8 cellular contexts compared by ENCODE assay signal in the genomic region with DNA sequence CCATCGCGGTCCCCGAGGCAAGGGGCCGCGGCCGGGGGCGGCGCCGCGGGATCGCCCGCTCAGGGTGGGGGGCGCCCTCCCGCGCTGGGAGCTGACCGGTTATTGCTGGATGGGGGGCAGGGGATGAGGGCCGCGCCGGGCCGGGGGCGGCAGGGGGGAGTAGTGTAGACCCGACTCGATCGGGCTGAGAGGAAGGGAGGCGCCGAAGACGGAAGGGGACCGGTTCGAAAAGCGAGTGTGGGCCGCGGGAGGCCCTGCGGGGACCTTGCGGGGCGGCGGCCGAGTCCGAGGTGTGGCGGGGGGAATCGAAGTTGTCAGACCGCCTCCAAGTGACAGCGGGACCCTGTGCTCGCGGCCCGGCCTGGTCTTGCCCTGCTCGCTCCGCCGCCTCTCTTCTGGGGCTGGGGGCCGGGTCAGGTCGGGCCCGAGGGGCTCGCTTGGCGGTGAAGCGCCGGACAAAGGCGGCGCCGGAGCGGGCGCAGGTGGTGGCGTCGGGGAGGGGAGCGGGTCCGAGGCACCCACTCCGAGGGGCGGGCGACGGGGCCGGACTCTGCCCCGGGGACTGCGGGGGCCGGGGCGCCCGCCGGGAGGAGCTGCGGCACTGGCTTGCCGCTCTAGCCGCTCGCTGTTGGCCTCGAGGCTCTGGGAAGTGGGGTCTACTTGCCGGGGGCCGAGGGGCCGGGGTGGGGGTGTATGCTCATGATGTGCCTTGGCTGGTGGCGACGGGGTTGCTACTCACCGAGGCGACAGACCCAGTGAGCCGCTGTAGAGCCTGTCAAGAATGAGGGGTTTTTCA. TPM values are rescaled to one million over a fixed set of nuclear protein-coding genes. Genes with fewer than 3 reads are reported as not detected.
DNase-seq lines count a peak whose midpoint lies in the region; ATAC-seq and TF ChIP-seq lines count a peak whose summit lies in the region.

No MANE protein-coding gene starts in this region.

- H3K4me1 ChIP-seq in Peyer's patch (peaks cover 7 to 58% (median 13%) of the 10 kb centered on the region in 4 donors), mucosa of descending colon (ENCODE audit: low read depth) (peaks cover 34% of the 10 kb centered on the region), aorta (ENCODE audit: control insufficient read depth in 1 of 2, insufficient read depth in 2 of 2, low read length in 2 of 2) (peaks cover 0 to 2% of the 10 kb centered on the region in 2 donors)

- H3K4me3 ChIP-seq in Peyer's patch (peak overlapping the region; percentile 87 to 99 (median 96)), mucosa of descending colon (peak overlapping the region; percentile 87), aorta (ENCODE audit: low read length in 2 of 2) (peak overlapping the region; percentile 91 to 97)

- peaks cover 51% of the 10 kb centered on the region for H3K27me3 Mint-ChIP-seq in T-helper 2 cell treated with Interferon-gamma antibody and Interleukin-4, amounts not matched to agents 5 μg/mL and 100 μg/mL, for 36 hours (ENCODE audit: low read depth)
- peaks cover 7% of the 10 kb centered on the region for H3K27me3 Mint-ChIP-seq in chondrocyte (ENCODE audit: low read depth)

- H3K9me3 ChIP-seq in Peyer's patch (no peaks in the 10 kb centered on the region), mucosa of descending colon (no peaks in the 10 kb centered on the region), aorta (ENCODE audit: control insufficient read depth, low read length) (no peaks in the 10 kb centered on the region)

- H3K36me3 ChIP-seq in Peyer's patch (no peaks in the 10 kb centered on the region), mucosa of descending colon (ENCODE audit: low read depth) (no peaks in the 10 kb centered on the region), aorta (ENCODE audit: control insufficient read depth in 1 of 2, insufficient read depth in 2 of 2, low read length in 1 of 2) (no peaks in the 10 kb centered on the region)

- DNase-seq in T-helper 2 cell treated with Interferon-gamma antibody and Interleukin-4, amounts not matched to agents 5 μg/mL and 100 μg/mL, for 36 hours (ENCODE audit: low spot score): peak; percentile 17
- DNase-seq in T-helper 2 cell (no peak), Peyer's patch (peak in 2 of 3 donors; percentile 18 to 68), chondrocyte (ENCODE audit: low spot score) (no peak), mucosa of descending colon (peak in 2 of 3 donors; percentile 63 to 68), aorta (no peak)

- intact Hi-C loops in mucosa of descending colon (cut with DNase I, micrococcal nuclease): no loop called here
- intact Hi-C loops in aorta (cut with DNase I): loop anchor here in 1 of 2 donors (5.0 to 10.0 kb wide), 2 partner anchors 65 to 123 kb away; a partner anchor contains a TSS

- H3K27ac Mint-ChIP-seq in T-helper 2 cell treated with Interferon-gamma antibody and Interleukin-4, amounts not matched to agents 5 μg/mL and 100 μg/mL, for 36 hours: peak overlapping the region; percentile 57
- H3K27ac Mint-ChIP-seq in chondrocyte (ENCODE audit: unreplicated experiment): peak overlapping the region; percentile 59

- ATAC-seq in mucosa of descending colon (peak; percentile 3), aorta (ENCODE audit: low FRiP score) (no peak), GM19452 (IDR thresholded peaks at IDR 0.05; ENCODE audit: unreplicated experiment) (no peak), HG02981 (IDR thresholded peaks at IDR 0.05; ENCODE audit: unreplicated experiment) (no peak)

- peaks cover 9% of the 10 kb centered on the region for H3K36me3 Mint-ChIP-seq in T-helper 2 cell treated with Interferon-gamma antibody and Interleukin-4, amounts not matched to agents 5 μg/mL and 100 μg/mL, for 36 hours (ENCODE audit: low read depth)
- no peaks in the 10 kb centered on the region for H3K36me3 Mint-ChIP-seq in chondrocyte (ENCODE audit: low read depth)

- no peaks in the 10 kb centered on the region for H3K9me3 Mint-ChIP-seq in T-helper 2 cell treated with Interferon-gamma antibody and Interleukin-4, amounts not matched to agents 5 μg/mL and 100 μg/mL, for 36 hours
- no peaks in the 10 kb centered on the region for H3K9me3 Mint-ChIP-seq in chondrocyte (ENCODE audit: low read depth)

- peak overlapping the region; percentile 88 for H3K4me3 Mint-ChIP-seq in T-helper 2 cell treated with Interferon-gamma antibody and Interleukin-4, amounts not matched to agents 5 μg/mL and 100 μg/mL, for 36 hours
- peak overlapping the region; percentile 88 for H3K4me3 Mint-ChIP-seq in chondrocyte (ENCODE audit: unreplicated experiment)

- TF ChIP-seq POLR2A in Peyer's patch (IDR thresholded peaks at IDR 0.05): no peak

- H3K27ac ChIP-seq in Peyer's patch (peak overlapping the region in 3 of 4 donors; percentile 8 to 92 (median 81)), aorta (ENCODE audit: low read depth in 1 of 2, low read length in 2 of 2) (no peak overlapping the region)

- TF ChIP-seq CTCF in Peyer's patch (IDR thresholded peaks at IDR 0.05) (peak in 2 of 6 experiments; percentile 11 to 31), chondrocyte (IDR thresholded peaks at IDR 0.05) (peak; percentile 65), mucosa of descending colon (IDR thresholded peaks at IDR 0.05) (no peak)

- H3K4me1 Mint-ChIP-seq in T-helper 2 cell treated with Interferon-gamma antibody and Interleukin-4, amounts not matched to agents 5 μg/mL and 100 μg/mL, for 36 hours (ENCODE audit: low read depth): peaks cover 31% of the 10 kb centered on the region
- H3K4me1 Mint-ChIP-seq in chondrocyte (ENCODE audit: low read depth): peaks cover 64% of the 10 kb centered on the region

- 1% methylated on average over 64 to 88 of the region's 88 CpGs for WGBS in aorta, 2 donors

- H3K27me3 ChIP-seq in Peyer's patch: peaks cover 0 to 3% of the 10 kb centered on the region in 2 donors
- H3K27me3 ChIP-seq in aorta (ENCODE audit: control insufficient read depth in 1 of 2, insufficient read depth in 2 of 2, low read length in 1 of 2): no peaks in the 10 kb centered on the region

RNA-seq across cellular contexts. Expression of a gene that starts 1.2 kb away (rescaled TPM):
- total RNA-seq in Peyer's patch (10 to 100 TPM in 3 of 4 donors, 1 to 10 TPM in 1; 8.3 to 41.0 (median 31.4) TPM), chondrocyte (24.4 to 26.4 TPM (median 24.8 TPM) in 3 replicates), mucosa of descending colon (10 to 100 TPM; 26.9 to 32.2 (median 31.1) TPM), aorta (10 to 100 TPM; 17.5 to 21.2 TPM)
- polyA plus RNA-seq in aorta: 1 to 10 TPM; 4.8 to 9.4 TPM

RNA-seq across cellular contexts. Expression of a gene that starts 28.9 kb away (rescaled TPM):
- total RNA-seq in Peyer's patch (1 to 10 TPM in 3 of 4 donors, under 1 TPM in 1; 0.83 to 3.5 (median 2.6) TPM), chondrocyte (45.4 to 46.2 TPM (median 45.7 TPM) in 3 replicates), mucosa of descending colon (10 to 100 TPM in 1 of 3 donors, 1 to 10 TPM in 2; 3.5 to 10.5 (median 4.8) TPM), aorta (10 to 100 TPM; 14.0 to 21.4 TPM)
- polyA plus RNA-seq in aorta: 10 to 100 TPM in 1 of 2 donors, 1 to 10 TPM in 1; 2.8 to 15.6 TPM

RNA-seq across cellular contexts. Expression of a gene that starts 36.3 kb away (rescaled TPM):
- total RNA-seq in Peyer's patch (10 to 100 TPM; 42.9 to 87.6 (median 71.1) TPM), chondrocyte (42.0 to 58.9 TPM (median 42.5 TPM) in 3 replicates), mucosa of descending colon (10 to 100 TPM; 65.8 to 88.3 (median 74.8) TPM), aorta (10 to 100 TPM; 41.7 to 63.0 TPM)
- polyA plus RNA-seq in aorta: 10 to 100 TPM; 16.4 to 48.4 TPM

RNA-seq across cellular contexts. Expression of a gene that starts 59.4 kb away (rescaled TPM):
- total RNA-seq in Peyer's patch (10 to 100 TPM in 1 of 4 donors, 1 to 10 TPM in 3; 4.7 to 63.5 (median 6.5) TPM), chondrocyte (20.9 to 28.4 TPM (median 27.9 TPM) in 3 replicates), mucosa of descending colon (10 to 100 TPM in 2 of 3 donors, 1 to 10 TPM in 1; 9.4 to 16.4 (median 10.5) TPM), aorta (1 to 10 TPM; 3.1 to 6.6 TPM)
- polyA plus RNA-seq in aorta: 1 to 10 TPM; 4.1 to 7.6 TPM

Comparison
In these comparisons a context has a peak if more than half of its experiments do, and no peak if none do; other contexts are left out.
1. DNase-seq: peak in T-helper 2 cell treated with Interferon-gamma antibody and Interleukin-4, amounts not matched to agents 5 μg/mL and 100 μg/mL, for 36 hours (single experiment), Peyer's patch (2 of 3) and mucosa of descending colon (2 of 3); none in T-helper 2 cell (0 of 5), chondrocyte (single experiment) and aorta (0 of 2).
2. H3K27ac ChIP-seq: peak in Peyer's patch (3 of 4); none in aorta (0 of 2).
3. Peak in every context shown above with its lines, with median percentiles within 50 percentile points of each other: H3K4me3 ChIP-seq.